ENCODE assay signal across 10 cellular contexts in the genomic region with DNA sequence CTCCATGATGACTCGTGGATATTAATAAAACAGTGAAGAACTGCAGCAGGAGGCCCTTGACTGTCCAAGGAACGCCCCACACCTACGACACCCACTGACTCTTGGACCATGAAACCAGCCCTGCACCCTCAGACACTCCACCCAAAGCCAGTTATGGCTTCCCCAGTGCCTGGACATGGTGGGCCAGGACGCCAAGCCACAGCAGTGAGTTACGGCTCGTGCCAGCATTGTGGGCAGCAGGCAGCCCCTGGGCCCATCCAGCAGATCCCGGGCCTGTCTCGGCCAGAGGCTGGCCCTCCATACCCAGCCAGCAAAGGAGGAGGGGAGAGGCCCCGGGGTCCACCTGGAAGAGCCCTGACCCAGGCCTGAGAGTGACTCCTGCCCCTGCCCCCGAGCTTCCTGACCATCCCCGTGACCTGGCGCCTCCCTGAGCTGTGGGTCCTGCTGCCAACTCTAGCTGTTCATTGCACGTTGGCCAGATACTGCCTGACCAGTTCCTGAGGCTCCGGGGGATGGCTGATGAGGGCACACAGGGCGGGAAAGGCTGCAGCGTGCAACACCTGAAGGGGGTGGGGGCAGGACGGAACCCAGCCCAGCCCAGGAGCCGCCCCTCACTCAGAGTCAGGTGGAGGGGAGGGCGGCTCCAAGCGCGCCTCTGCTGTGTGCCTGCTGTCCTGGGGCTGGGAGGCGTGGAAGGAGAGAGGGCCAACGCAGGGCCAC. TPM values are rescaled to one million over a fixed set of nuclear protein-coding genes. Genes with fewer than 3 reads are reported as not detected.
DNase-seq lines count a peak whose midpoint lies in the region; ATAC-seq, FAIRE-seq and TF ChIP-seq lines count a peak whose summit lies in the region.
"Had no signal": no experiment of that assay in that cellular context is flagged by ENCODE, and none has a peak within 500 bp of the region (broad histone marks: within the 10 kb centered on the region; RNA-seq: fewer than 3 reads in every experiment).

No MANE protein-coding gene starts in this region.

- POLR2A ChIA-PET in A549 (lab: Yijun Ruan, JAX) = interaction anchor here (1.3 kb wide), 1 partner anchor 14 kb away, joined by 10 read pairs; the partner anchor contains the start of genes ATP5ME and MYL5

- H3K9ac ChIP-seq in NT2/D1 (ENCODE audit: insufficient read length, low read depth) (peak overlapping the region; percentile 44), muscle layer of colon (ENCODE audit: low read length) (no peak overlapping the region), Karpas-422 (ENCODE audit: low read length) (no peak overlapping the region)

- CTCF ChIA-PET in A549 (lab: Yijun Ruan, JAX) = interaction anchor here (1.2 kb wide), 1 partner anchor 55 kb away, joined by 5 read pairs; no protein-coding TSS in a partner anchor

- H3K9me3 ChIP-seq in A549 (no peaks in the 10 kb centered on the region), NT2/D1 (ENCODE audit: insufficient read depth, low read length) (no peaks in the 10 kb centered on the region), muscle layer of colon (ENCODE audit: low read length) (no peaks in the 10 kb centered on the region), Karpas-422 (ENCODE audit: low read length) (no peaks in the 10 kb centered on the region)

- H3K4me1 ChIP-seq in A549 = peaks cover 23% of the 10 kb centered on the region
- H3K4me1 ChIP-seq in NT2/D1 (ENCODE audit: insufficient read depth, insufficient read length) = peaks cover 55% of the 10 kb centered on the region
- H3K4me1 ChIP-seq in muscle layer of colon (ENCODE audit: insufficient read depth, low read length) = peaks cover 11% of the 10 kb centered on the region
- no peaks in the 10 kb centered on the region for H3K4me1 ChIP-seq in Karpas-422 (ENCODE audit: low read length)

- H3K27ac ChIP-seq in A549 (peak overlapping the region; percentile 76 to 98), muscle layer of colon (ENCODE audit: low read depth, low read length) (peak overlapping the region; percentile 75), Karpas-422 (ENCODE audit: low read length) (no peak overlapping the region)

- no peaks in the 10 kb centered on the region for H3K9me2 ChIP-seq in Karpas-422 (replicated peaks; ENCODE audit: insufficient read depth, low read length)

- FAIRE-seq in A549 (lab: Jason Lieb, UNC) = no peak
- FAIRE-seq: islet of Langerhans, TTC549 had no signal

- TF ChIP-seq POLR2A in A549 (IDR thresholded peaks at IDR 0.05; ENCODE audit: low read length) = no peak

- TF ChIP-seq EP300 in A549 (IDR thresholded peaks at IDR 0.05) = no peak

- no peaks in the 10 kb centered on the region for H4K20me1 ChIP-seq in Karpas-422 (ENCODE audit: insufficient read depth, low read depth, low read length)

- TF ChIP-seq RAD21 in A549 (conservative IDR thresholded peaks at IDR 0.05 in 1 of 2, IDR thresholded peaks at IDR 0.05 in 1 of 2) = no peak

- ATAC-seq in A549 (no peak), GM18502 (IDR thresholded peaks at IDR 0.05; ENCODE audit: poor library complexity, unreplicated experiment) (no peak)

- DNase-seq in A549 (ENCODE audit: low read depth in 1 of 2, low spot score in 1 of 2) = no peak
- DNase-seq in NT2/D1 (ENCODE audit: low read depth, low spot score) = no peak
- DNase-seq in fibroblast of mammary gland (ENCODE audit: low read depth) = no peak
- no peak for DNase-seq in NCI-H2107 (lab: John Stamatoyannopoulos, UW)
- DNase-seq in GM19238 (ENCODE audit: insufficient read length, low spot score) = no peak
- DNase-seq in Karpas-422 = no peak

- H3K4me3 ChIP-seq in A549 (no peak overlapping the region), NT2/D1 (ENCODE audit: insufficient read length, low read depth) (no peak overlapping the region), fibroblast of mammary gland (ENCODE audit: control insufficient read depth, low read depth, low read length) (peak overlapping the region; percentile 38), muscle layer of colon (ENCODE audit: low read depth in 1 of 2, low read length in 2 of 2) (peak overlapping the region; percentile 9 to 38), Karpas-422 (ENCODE audit: low read length) (no peak overlapping the region)

- no peaks in the 10 kb centered on the region for H3K36me3 ChIP-seq in NT2/D1 (ENCODE audit: insufficient read depth, insufficient read length, low read length)
- no peaks in the 10 kb centered on the region for H3K36me3 ChIP-seq in muscle layer of colon (ENCODE audit: insufficient read depth, low read length)
- H3K36me3 ChIP-seq in Karpas-422 (ENCODE audit: insufficient read depth, low read length) = no peaks in the 10 kb centered on the region

- H3K27me3 ChIP-seq in NT2/D1 (ENCODE audit: insufficient read depth, insufficient read length) (no peaks in the 10 kb centered on the region), muscle layer of colon (ENCODE audit: control insufficient read depth in 1 of 2, insufficient read depth in 2 of 2, low read length in 2 of 2) (peaks cover 0 to 23% of the 10 kb centered on the region in 2 donors), Karpas-422 (ENCODE audit: low read length) (no peaks in the 10 kb centered on the region)

- no peak overlapping the region for H2AFZ ChIP-seq in Karpas-422 (ENCODE audit: low read length)

- TF ChIP-seq CTCF in A549 (IDR thresholded peaks at IDR 0.05) (no peak), fibroblast of mammary gland (conservative IDR thresholded peaks at IDR 0.05; ENCODE audit: control insufficient read depth, insufficient read depth, low read depth, low read length) (no peak)

- no peaks in the 10 kb centered on the region for H3K79me2 ChIP-seq in Karpas-422 (ENCODE audit: low read length)

- WGBS in A549 (ENCODE audit: missing lambda C conversion rate) = 91% methylated on average over 10 of the region's 23 CpGs

- H3K4me2 ChIP-seq in A549 (peak overlapping the region; percentile 74), Karpas-422 (ENCODE audit: low read depth, low read length, poor library complexity, severe bottlenecking) (no peak overlapping the region)

TF ChIP-seq in A549, 52 proteins besides CTCF, POLR2A, EP300 and RAD21:
- TF ChIP-seq E2F6 (IDR thresholded peaks at IDR 0.05; ENCODE audit: borderline replicate concordance, low read depth) (0 out of 2 replicates have a peak, but pooled peaks have one; percentile 9), EHMT2 (IDR thresholded peaks at IDR 0.05; ENCODE audit: low read depth) (no peak)

RNA-seq across cellular contexts. Expression of gene SLC49A3, which starts 0.8 kb away (rescaled TPM):
- polyA plus RNA-seq in A549 (2011; rRNA removed) (0.05 TPM in 1 of 2 replicates, not detected in the other), A549 (2017; fragmentation: RNase III; extraction: RNeasy Plus Mini Kit Qiagen cat#74134 plus additional on column Dnase treatment) (0.09 to 0.12 TPM (median 0.11 TPM) in 3 replicates)
- polyA plus RNA-seq in A549 (2012; cell fraction: cytosol; rRNA removed) = 0.07 and 0.14 TPM in 2 replicates
- 0.54 and 0.67 TPM in 2 replicates for polyA plus RNA-seq in A549 (2012; cell fraction: nucleus; rRNA removed)
- not detected in 2 replicates for polyA minus RNA-seq in A549 (2011; rRNA and poly(A)+ RNA removed)
- not detected in 2 replicates for total RNA-seq in Karpas-422 (2014; rRNA removed; shearing (Covaris generic); ENCODE audit: low replicate concordance)

RNA-seq across cellular contexts. Expression of gene MYL5, which starts 13.8 kb away (rescaled TPM):
- polyA plus RNA-seq in A549 (2011; rRNA removed) (7.6 and 8.0 TPM in 2 replicates), A549 (2017; fragmentation: RNase III; extraction: RNeasy Plus Mini Kit Qiagen cat#74134 plus additional on column Dnase treatment) (8.3 to 9.4 TPM (median 8.9 TPM) in 3 replicates)
- 5.4 and 5.5 TPM in 2 replicates for polyA plus RNA-seq in A549 (2012; cell fraction: cytosol; rRNA removed)
- 13.0 and 14.0 TPM in 2 replicates for polyA plus RNA-seq in A549 (2012; cell fraction: nucleus; rRNA removed)
- 5.8 and 6.3 TPM in 2 replicates for polyA minus RNA-seq in A549 (2011; rRNA and poly(A)+ RNA removed)
- total RNA-seq in Karpas-422 (2014; rRNA removed; shearing (Covaris generic); ENCODE audit: low replicate concordance) = 50.5 and 72.2 TPM in 2 replicates

RNA-seq across cellular contexts. Expression of gene ATP5ME, which starts 14.1 kb away (rescaled TPM):
- 198 and 214 TPM in 2 replicates for polyA plus RNA-seq in A549 (2011; rRNA removed)
- polyA plus RNA-seq in A549 (2012; cell fraction: cytosol; rRNA removed) = 517 and 900 TPM in 2 replicates
- polyA plus RNA-seq in A549 (2012; cell fraction: nucleus; rRNA removed) = 110 and 175 TPM in 2 replicates
- polyA plus RNA-seq in A549 (2017; fragmentation: RNase III; extraction: RNeasy Plus Mini Kit Qiagen cat#74134 plus additional on column Dnase treatment) = 659 to 715 TPM (median 660 TPM) in 3 replicates
- 36.7 and 45.7 TPM in 2 replicates for polyA minus RNA-seq in A549 (2011; rRNA and poly(A)+ RNA removed)
- 334 and 357 TPM in 2 replicates for total RNA-seq in Karpas-422 (2014; rRNA removed; shearing (Covaris generic); ENCODE audit: low replicate concordance)

RNA-seq across cellular contexts. Expression of gene PCGF3, which starts 17.5 kb away (rescaled TPM):
- polyA plus RNA-seq in A549 (2011; rRNA removed) (21.0 and 21.7 TPM in 2 replicates), A549 (2017; fragmentation: RNase III; extraction: RNeasy Plus Mini Kit Qiagen cat#74134 plus additional on column Dnase treatment) (14.2 to 17.8 TPM (median 15.9 TPM) in 3 replicates)
- polyA plus RNA-seq in A549 (2012; cell fraction: cytosol; rRNA removed) = 27.8 and 33.5 TPM in 2 replicates
- polyA plus RNA-seq in A549 (2012; cell fraction: nucleus; rRNA removed) = 57.6 and 61.1 TPM in 2 replicates
- 21.3 and 30.7 TPM in 2 replicates for polyA minus RNA-seq in A549 (2011; rRNA and poly(A)+ RNA removed)
- total RNA-seq in Karpas-422 (2014; rRNA removed; shearing (Covaris generic); ENCODE audit: low replicate concordance) = 18.0 and 18.7 TPM in 2 replicates

Comparison
In these comparisons a context has a peak if more than half of its experiments do, and no peak if none do; other contexts are left out.
1. H3K4me3 ChIP-seq: peak in fibroblast of mammary gland (single experiment) and muscle layer of colon (2 of 2); none in A549 (single experiment), NT2/D1 (single experiment) and Karpas-422 (single experiment).